ENCODE assay signal across 6 cellular contexts in genomic region chr2:96066511-96066910, GRCh38. TPM values are rescaled to one million over a fixed set of nuclear protein-coding genes. Genes with fewer than 3 reads are reported as not detected.
"Had no signal": no experiment of that assay in that cellular context is flagged by ENCODE, and none has a peak within 500 bp of the region (broad histone marks: within the 10 kb centered on the region; RNA-seq: fewer than 3 reads in every experiment).

No MANE protein-coding gene starts in this region.

RNA-seq across cellular contexts. Expression of gene GPAT2, which starts 31.8 kb away (rescaled TPM):
- total RNA-seq: hepatocyte, mesothelial cell of epicardium, myocyte had no signal
- polyA plus RNA-seq: mammary epithelial cell had no signal

RNA-seq across cellular contexts. Expression of gene ADRA2B, which starts 49.9 kb away (rescaled TPM):
- total RNA-seq: lung microvascular endothelial cell, myocyte had no signal
- polyA plus RNA-seq: keratinocyte had no signal
